ENCODE assay signal across 2 cellular contexts in the genomic region with DNA sequence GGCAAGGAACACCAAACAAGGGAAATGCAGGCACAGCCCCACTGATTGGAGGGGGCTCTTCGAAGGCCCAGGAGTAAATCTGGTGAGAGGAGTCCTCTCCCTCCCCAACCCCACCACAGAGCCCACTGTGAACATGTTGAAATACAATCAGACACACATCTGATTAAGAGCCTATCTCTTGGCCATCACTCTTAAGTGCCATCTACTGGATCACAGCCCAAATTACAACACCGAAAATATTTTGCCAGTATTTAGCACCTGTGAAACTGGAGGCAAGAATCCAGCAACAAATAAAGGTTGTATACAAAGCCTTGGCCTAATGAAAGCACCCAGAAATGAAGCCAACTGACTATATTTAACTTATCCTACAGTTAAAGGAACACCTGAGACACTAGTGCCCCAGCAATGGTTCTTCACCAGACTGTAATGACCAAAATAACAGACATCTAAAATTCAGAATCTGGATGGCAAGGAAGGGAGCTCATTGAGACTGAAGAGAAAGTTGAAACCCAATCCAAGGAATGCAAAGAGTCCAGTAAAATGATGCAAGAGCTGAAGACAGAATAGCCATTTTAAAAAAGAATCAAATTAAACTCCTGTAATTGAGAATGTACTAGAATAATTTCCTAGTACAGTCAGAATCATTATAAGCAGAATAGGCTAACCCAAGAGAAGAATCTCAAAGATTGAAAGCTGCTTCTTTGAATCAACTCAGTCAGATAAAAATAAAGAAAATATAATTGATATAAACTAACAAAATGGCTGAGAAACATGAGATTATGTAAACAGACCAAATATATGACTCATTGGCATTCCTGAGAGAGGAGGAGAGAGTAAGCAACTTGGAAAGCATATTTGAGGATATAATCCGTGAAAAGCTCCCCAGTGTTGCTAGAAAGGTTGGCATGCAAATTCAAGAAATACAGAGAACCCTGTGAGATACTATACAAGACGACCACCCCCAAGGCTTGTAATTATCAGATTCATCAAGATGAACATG.
TF ChIP-seq lines count a peak whose summit lies in the region.

No MANE protein-coding gene starts in this region.

TF ChIP-seq in SK-N-SH, 30 proteins besides CTCF, POLR2A, EP300 and RAD21 (continued from another document):
- TF ChIP-seq, protein P1, sequence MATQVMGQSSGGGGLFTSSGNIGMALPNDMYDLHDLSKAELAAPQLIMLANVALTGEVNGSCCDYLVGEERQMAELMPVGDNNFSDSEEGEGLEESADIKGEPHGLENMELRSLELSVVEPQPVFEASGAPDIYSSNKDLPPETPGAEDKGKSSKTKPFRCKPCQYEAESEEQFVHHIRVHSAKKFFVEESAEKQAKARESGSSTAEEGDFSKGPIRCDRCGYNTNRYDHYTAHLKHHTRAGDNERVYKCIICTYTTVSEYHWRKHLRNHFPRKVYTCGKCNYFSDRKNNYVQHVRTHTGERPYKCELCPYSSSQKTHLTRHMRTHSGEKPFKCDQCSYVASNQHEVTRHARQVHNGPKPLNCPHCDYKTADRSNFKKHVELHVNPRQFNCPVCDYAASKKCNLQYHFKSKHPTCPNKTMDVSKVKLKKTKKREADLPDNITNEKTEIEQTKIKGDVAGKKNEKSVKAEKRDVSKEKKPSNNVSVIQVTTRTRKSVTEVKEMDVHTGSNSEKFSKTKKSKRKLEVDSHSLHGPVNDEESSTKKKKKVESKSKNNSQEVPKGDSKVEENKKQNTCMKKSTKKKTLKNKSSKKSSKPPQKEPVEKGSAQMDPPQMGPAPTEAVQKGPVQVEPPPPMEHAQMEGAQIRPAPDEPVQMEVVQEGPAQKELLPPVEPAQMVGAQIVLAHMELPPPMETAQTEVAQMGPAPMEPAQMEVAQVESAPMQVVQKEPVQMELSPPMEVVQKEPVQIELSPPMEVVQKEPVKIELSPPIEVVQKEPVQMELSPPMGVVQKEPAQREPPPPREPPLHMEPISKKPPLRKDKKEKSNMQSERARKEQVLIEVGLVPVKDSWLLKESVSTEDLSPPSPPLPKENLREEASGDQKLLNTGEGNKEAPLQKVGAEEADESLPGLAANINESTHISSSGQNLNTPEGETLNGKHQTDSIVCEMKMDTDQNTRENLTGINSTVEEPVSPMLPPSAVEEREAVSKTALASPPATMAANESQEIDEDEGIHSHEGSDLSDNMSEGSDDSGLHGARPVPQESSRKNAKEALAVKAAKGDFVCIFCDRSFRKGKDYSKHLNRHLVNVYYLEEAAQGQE (IDR thresholded peaks at IDR 0.05; ENCODE audit: low read depth, low read length): no peak
- TF ChIP-seq RXRA (IDR thresholded peaks at IDR 0.05; ENCODE audit: borderline replicate concordance, low read depth): no peak

TF ChIP-seq in SK-N-SH treated with all-trans-retinoic acid at 6 μM for 48 hours, 23 proteins besides CTCF, POLR2A, EP300 and RAD21 (continued from another document):
- TF ChIP-seq, protein P2, sequence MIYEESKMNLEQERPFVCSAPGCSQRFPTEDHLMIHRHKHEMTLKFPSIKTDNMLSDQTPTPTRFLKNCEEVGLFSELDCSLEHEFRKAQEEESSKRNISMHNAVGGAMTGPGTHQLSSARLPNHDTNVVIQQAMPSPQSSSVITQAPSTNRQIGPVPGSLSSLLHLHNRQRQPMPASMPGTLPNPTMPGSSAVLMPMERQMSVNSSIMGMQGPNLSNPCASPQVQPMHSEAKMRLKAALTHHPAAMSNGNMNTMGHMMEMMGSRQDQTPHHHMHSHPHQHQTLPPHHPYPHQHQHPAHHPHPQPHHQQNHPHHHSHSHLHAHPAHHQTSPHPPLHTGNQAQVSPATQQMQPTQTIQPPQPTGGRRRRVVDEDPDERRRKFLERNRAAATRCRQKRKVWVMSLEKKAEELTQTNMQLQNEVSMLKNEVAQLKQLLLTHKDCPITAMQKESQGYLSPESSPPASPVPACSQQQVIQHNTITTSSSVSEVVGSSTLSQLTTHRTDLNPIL (CRISPR knock-in tag; IDR thresholded peaks at IDR 0.05; ENCODE audit: low read depth): no peak
- TF ChIP-seq ZC3H10 (CRISPR knock-in tag; IDR thresholded peaks at IDR 0.05) (no peak), ESRRG (CRISPR knock-in tag; IDR thresholded peaks at IDR 0.05) (no peak), ZNF70 (CRISPR knock-in tag; IDR thresholded peaks at IDR 0.05) (no peak)
TF ChIP-seq in SK-N-SH treated with all-trans-retinoic acid at 6 μM for 48 hours: peak in this region for 0.
